In the genomic region with DNA sequence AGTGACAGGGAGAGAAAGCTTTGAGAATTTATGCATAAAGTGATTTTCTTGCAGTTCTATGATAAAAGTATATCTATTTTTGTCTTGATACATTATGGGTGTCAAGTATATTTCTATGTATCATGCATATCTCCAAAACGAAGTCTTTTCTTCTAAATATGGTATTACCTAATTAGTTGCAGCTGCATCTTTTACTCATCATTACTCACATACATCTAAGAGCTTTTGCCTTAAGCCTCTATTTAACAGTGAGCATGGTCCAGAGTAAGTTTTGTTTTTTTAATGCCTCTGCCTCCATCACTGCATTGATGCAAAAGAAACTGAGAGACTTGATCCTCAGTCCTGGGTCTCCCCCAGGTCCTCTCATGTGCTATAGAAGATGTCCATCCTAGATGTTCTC, we compare ENCODE assay signal across 1 cellular context.
A peak's percentile ranks its signal among the peaks of the same experiment; 100 is the strongest.
TF ChIP-seq lines count a peak whose summit lies in the region.

No MANE protein-coding gene starts in this region.

TF ChIP-seq in SK-N-SH, 30 proteins besides CTCF, POLR2A, EP300 and RAD21 (continued from another document):
- TF ChIP-seq, protein P1, sequence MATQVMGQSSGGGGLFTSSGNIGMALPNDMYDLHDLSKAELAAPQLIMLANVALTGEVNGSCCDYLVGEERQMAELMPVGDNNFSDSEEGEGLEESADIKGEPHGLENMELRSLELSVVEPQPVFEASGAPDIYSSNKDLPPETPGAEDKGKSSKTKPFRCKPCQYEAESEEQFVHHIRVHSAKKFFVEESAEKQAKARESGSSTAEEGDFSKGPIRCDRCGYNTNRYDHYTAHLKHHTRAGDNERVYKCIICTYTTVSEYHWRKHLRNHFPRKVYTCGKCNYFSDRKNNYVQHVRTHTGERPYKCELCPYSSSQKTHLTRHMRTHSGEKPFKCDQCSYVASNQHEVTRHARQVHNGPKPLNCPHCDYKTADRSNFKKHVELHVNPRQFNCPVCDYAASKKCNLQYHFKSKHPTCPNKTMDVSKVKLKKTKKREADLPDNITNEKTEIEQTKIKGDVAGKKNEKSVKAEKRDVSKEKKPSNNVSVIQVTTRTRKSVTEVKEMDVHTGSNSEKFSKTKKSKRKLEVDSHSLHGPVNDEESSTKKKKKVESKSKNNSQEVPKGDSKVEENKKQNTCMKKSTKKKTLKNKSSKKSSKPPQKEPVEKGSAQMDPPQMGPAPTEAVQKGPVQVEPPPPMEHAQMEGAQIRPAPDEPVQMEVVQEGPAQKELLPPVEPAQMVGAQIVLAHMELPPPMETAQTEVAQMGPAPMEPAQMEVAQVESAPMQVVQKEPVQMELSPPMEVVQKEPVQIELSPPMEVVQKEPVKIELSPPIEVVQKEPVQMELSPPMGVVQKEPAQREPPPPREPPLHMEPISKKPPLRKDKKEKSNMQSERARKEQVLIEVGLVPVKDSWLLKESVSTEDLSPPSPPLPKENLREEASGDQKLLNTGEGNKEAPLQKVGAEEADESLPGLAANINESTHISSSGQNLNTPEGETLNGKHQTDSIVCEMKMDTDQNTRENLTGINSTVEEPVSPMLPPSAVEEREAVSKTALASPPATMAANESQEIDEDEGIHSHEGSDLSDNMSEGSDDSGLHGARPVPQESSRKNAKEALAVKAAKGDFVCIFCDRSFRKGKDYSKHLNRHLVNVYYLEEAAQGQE (IDR thresholded peaks at IDR 0.05; ENCODE audit: low read depth, low read length) = no peak
- TF ChIP-seq FOSL2 (IDR thresholded peaks at IDR 0.05; ENCODE audit: borderline replicate concordance, low read depth) = peak; percentile 79; the same call in 1 of the 2 replicates
- TF ChIP-seq SIN3A (IDR thresholded peaks at IDR 0.05; ENCODE audit: borderline replicate concordance, low read depth, low read length) = no peak
- no peak for TF ChIP-seq TEAD4 (IDR thresholded peaks at IDR 0.05; ENCODE audit: borderline replicate concordance, insufficient read depth)
- TF ChIP-seq, protein P2, sequence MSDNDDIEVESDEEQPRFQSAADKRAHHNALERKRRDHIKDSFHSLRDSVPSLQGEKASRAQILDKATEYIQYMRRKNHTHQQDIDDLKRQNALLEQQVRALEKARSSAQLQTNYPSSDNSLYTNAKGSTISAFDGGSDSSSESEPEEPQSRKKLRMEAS (IDR thresholded peaks at IDR 0.05; ENCODE audit: low read depth) = 0 out of 2 replicates have a peak, but pooled peaks have one; percentile 33
- TF ChIP-seq, protein P3, sequence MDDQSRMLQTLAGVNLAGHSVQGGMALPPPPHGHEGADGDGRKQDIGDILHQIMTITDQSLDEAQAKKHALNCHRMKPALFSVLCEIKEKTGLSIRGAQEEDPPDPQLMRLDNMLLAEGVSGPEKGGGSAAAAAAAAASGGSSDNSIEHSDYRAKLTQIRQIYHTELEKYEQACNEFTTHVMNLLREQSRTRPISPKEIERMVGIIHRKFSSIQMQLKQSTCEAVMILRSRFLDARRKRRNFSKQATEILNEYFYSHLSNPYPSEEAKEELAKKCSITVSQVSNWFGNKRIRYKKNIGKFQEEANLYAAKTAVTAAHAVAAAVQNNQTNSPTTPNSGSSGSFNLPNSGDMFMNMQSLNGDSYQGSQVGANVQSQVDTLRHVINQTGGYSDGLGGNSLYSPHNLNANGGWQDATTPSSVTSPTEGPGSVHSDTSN (IDR thresholded peaks at IDR 0.05) = peak; percentile 19; the same call in 1 of the 2 replicates
- peak; percentile 39; the same call in 1 of the 2 replicates for TF ChIP-seq MEF2A (IDR thresholded peaks at IDR 0.05; ENCODE audit: borderline replicate concordance, low read depth)
